ENCODE assay signal across 15 cellular contexts in genomic region chr10:4688620-4689019, GRCh38.
A peak's percentile ranks its signal among the peaks of the same experiment; 100 is the strongest.
DNase-seq lines count a peak whose midpoint lies in the region; ATAC-seq and TF ChIP-seq lines count a peak whose summit lies in the region.
"Had no signal": no experiment of that assay in that cellular context is flagged by ENCODE, and none has a peak within 500 bp of the region (broad histone marks: within the 10 kb centered on the region; RNA-seq: fewer than 3 reads in every experiment).

No MANE protein-coding gene starts in this region.

- H3K27ac ChIP-seq in heart right ventricle (peak overlapping the region in 3 of 10 donors; percentile 15 to 29 (median 17)), right atrium auricular region (no peak overlapping the region), OCI-LY3 (ENCODE audit: low read length) (no peak overlapping the region), foreskin keratinocyte (peak overlapping the region; percentile 98), upper lobe of right lung (no peak overlapping the region)
- H3K27ac ChIP-seq: cardiac muscle cell, parathyroid adenoma had no signal

- no peaks in the 10 kb centered on the region for H3K9me3 Mint-ChIP-seq in activated T-helper 2 cell treated with anti-CD3 and anti-CD28 coated beads, Interferon-gamma antibody, Interleukin-2, Interleukin-4, amounts not matched to agents 10 μg/mL and 5 μg/mL and 100 μg/mL, durations not matched to agents 14 hours and 24 hours and 36 hours
- H3K9me3 Mint-ChIP-seq: activated CD4-positive, alpha-beta memory T cell treated with anti-CD3 and anti-CD28 coated beads for 36 hours had no signal

- H3K4me3 ChIP-seq in heart right ventricle, result no peak overlapping the region
- H3K4me3 ChIP-seq in right atrium auricular region, result no peak overlapping the region
- H3K4me3 ChIP-seq in OCI-LY3 (ENCODE audit: low read length), result no peak overlapping the region
- no peak overlapping the region for H3K4me3 ChIP-seq in upper lobe of right lung
- H3K4me3 ChIP-seq: cardiac muscle cell, HAP-1 had no signal

- TF ChIP-seq CTCF in heart right ventricle (IDR thresholded peaks at IDR 0.05) (no peak), right atrium auricular region (IDR thresholded peaks at IDR 0.05) (no peak), OCI-LY3 (IDR thresholded peaks at IDR 0.05; ENCODE audit: low read depth, low read length) (no peak), foreskin keratinocyte (conservative IDR thresholded peaks at IDR 0.05) (no peak), upper lobe of right lung (IDR thresholded peaks at IDR 0.05) (no peak)

- H3K27me3 ChIP-seq in heart right ventricle (no peaks in the 10 kb centered on the region), right atrium auricular region (no peaks in the 10 kb centered on the region), OCI-LY3 (ENCODE audit: low read depth, low read length) (no peaks in the 10 kb centered on the region), foreskin keratinocyte (no peaks in the 10 kb centered on the region), upper lobe of right lung (no peaks in the 10 kb centered on the region)
- H3K27me3 ChIP-seq: cardiac muscle cell had no signal

- H3K4me1 ChIP-seq in heart right ventricle (peaks cover 0 to 37% (median 10%) of the 10 kb centered on the region in 9 donors), right atrium auricular region (peaks cover 0 to 7% of the 10 kb centered on the region in 2 donors), OCI-LY3 (ENCODE audit: low read length) (peaks cover 8% of the 10 kb centered on the region; the same call in 1 of the 2 replicates), foreskin keratinocyte (peaks cover 64% of the 10 kb centered on the region), upper lobe of right lung (no peaks in the 10 kb centered on the region)
- H3K4me1 ChIP-seq: HAP-1 had no signal

- no peak overlapping the region for H3K9ac ChIP-seq in OCI-LY3 (ENCODE audit: low read length)
- H3K9ac ChIP-seq: parathyroid adenoma had no signal

- DNase-seq in heart right ventricle, result no peak
- no peak for DNase-seq in right atrium auricular region (ENCODE audit: low spot score)
- DNase-seq in foreskin keratinocyte, result peak in 1 of 2 donors; percentile 44
- no peak for DNase-seq in upper lobe of right lung
- DNase-seq in activated gamma-delta T cell (lab: John Stamatoyannopoulos, UW), result no peak
- DNase-seq in activated T-helper 2 cell treated with anti-CD3 and anti-CD28 coated beads, Interferon-gamma antibody, Interleukin-2, Interleukin-4, amounts not matched to agents 10 μg/mL and 5 μg/mL and 100 μg/mL, durations not matched to agents 14 hours and 24 hours and 36 hours (ENCODE audit: low spot score), result no peak
- no peak for DNase-seq in NCI-H748 (lab: John Stamatoyannopoulos, UW; ENCODE audit: unreplicated experiment)
- DNase-seq: activated CD4-positive, alpha-beta memory T cell treated with anti-CD3 and anti-CD28 coated beads for 36 hours; activated naive CD4-positive, alpha-beta T cell; DMS 273 treated with DMSO at 0.1 percent for 48 hours; NCI-H187 treated with DMSO at 0.1 percent for 48 hours had no signal

- H3K36me3 Mint-ChIP-seq in activated T-helper 2 cell treated with anti-CD3 and anti-CD28 coated beads, Interferon-gamma antibody, Interleukin-2, Interleukin-4, amounts not matched to agents 10 μg/mL and 5 μg/mL and 100 μg/mL, durations not matched to agents 14 hours and 24 hours and 36 hours (ENCODE audit: low read depth), result no peaks in the 10 kb centered on the region
- H3K36me3 Mint-ChIP-seq: activated CD4-positive, alpha-beta memory T cell treated with anti-CD3 and anti-CD28 coated beads for 36 hours had no signal

- intact Hi-C loops in heart right ventricle (cut with DNase I) (no loop called here), upper lobe of right lung (cut with DNase I) (no loop called here)
- intact Hi-C loops in activated T-helper 2 cell treated with anti-CD3 and anti-CD28 coated beads, Interferon-gamma antibody, Interleukin-2, Interleukin-4, amounts not matched to agents 10 μg/mL and 5 μg/mL and 100 μg/mL, durations not matched to agents 14 hours and 24 hours and 36 hours (cut with micrococcal nuclease), result no loop called here

- no peaks in the 10 kb centered on the region for H4K20me1 ChIP-seq in OCI-LY3 (ENCODE audit: insufficient read depth, low read length)

- WGBS in heart right ventricle, 2 donors, result 54 to 68% methylated on average over 1 of the region's 1 CpG

- H2AFZ ChIP-seq in OCI-LY3 (ENCODE audit: low read depth, low read length), result no peak overlapping the region
- H2AFZ ChIP-seq: parathyroid adenoma had no signal

- no peaks in the 10 kb centered on the region for H3K79me2 ChIP-seq in OCI-LY3 (ENCODE audit: low read length)
- H3K79me2 ChIP-seq: parathyroid adenoma had no signal

- H3K4me1 Mint-ChIP-seq in activated T-helper 2 cell treated with anti-CD3 and anti-CD28 coated beads, Interferon-gamma antibody, Interleukin-2, Interleukin-4, amounts not matched to agents 10 μg/mL and 5 μg/mL and 100 μg/mL, durations not matched to agents 14 hours and 24 hours and 36 hours (ENCODE audit: low read depth), result peaks cover 15% of the 10 kb centered on the region

- H3K27me3 Mint-ChIP-seq in activated T-helper 2 cell treated with anti-CD3 and anti-CD28 coated beads, Interferon-gamma antibody, Interleukin-2, Interleukin-4, amounts not matched to agents 10 μg/mL and 5 μg/mL and 100 μg/mL, durations not matched to agents 14 hours and 24 hours and 36 hours (ENCODE audit: low read depth), result peaks cover 1% of the 10 kb centered on the region
- H3K27me3 Mint-ChIP-seq: activated CD4-positive, alpha-beta memory T cell treated with anti-CD3 and anti-CD28 coated beads for 36 hours had no signal

- H3K36me3 ChIP-seq in heart right ventricle (no peaks in the 10 kb centered on the region), right atrium auricular region (no peaks in the 10 kb centered on the region), OCI-LY3 (replicated peaks; ENCODE audit: low read depth, low read length) (no peaks in the 10 kb centered on the region), upper lobe of right lung (no peaks in the 10 kb centered on the region)
- H3K36me3 ChIP-seq: cardiac muscle cell, HAP-1 had no signal

- H3K9me3 ChIP-seq in heart right ventricle, result no peaks in the 10 kb centered on the region
- H3K9me3 ChIP-seq in right atrium auricular region, result no peaks in the 10 kb centered on the region
- H3K9me3 ChIP-seq in OCI-LY3 (ENCODE audit: insufficient read depth, low read length), result no peaks in the 10 kb centered on the region
- no peaks in the 10 kb centered on the region for H3K9me3 ChIP-seq in upper lobe of right lung
- H3K9me3 ChIP-seq: HAP-1 had no signal

- H3K4me3 Mint-ChIP-seq in activated T-helper 2 cell treated with anti-CD3 and anti-CD28 coated beads, Interferon-gamma antibody, Interleukin-2, Interleukin-4, amounts not matched to agents 10 μg/mL and 5 μg/mL and 100 μg/mL, durations not matched to agents 14 hours and 24 hours and 36 hours (ENCODE audit: low read depth), result no peak overlapping the region
- H3K4me3 Mint-ChIP-seq: activated CD4-positive, alpha-beta memory T cell treated with anti-CD3 and anti-CD28 coated beads for 36 hours had no signal

- peak overlapping the region; percentile 34; the same call in 1 of the 2 replicates for H3K4me2 ChIP-seq in OCI-LY3 (ENCODE audit: low read length)

- no peak overlapping the region for H3K27ac Mint-ChIP-seq in activated T-helper 2 cell treated with anti-CD3 and anti-CD28 coated beads, Interferon-gamma antibody, Interleukin-2, Interleukin-4, amounts not matched to agents 10 μg/mL and 5 μg/mL and 100 μg/mL, durations not matched to agents 14 hours and 24 hours and 36 hours
- H3K27ac Mint-ChIP-seq: activated CD4-positive, alpha-beta memory T cell treated with anti-CD3 and anti-CD28 coated beads for 36 hours had no signal

- ATAC-seq in heart right ventricle (peak in 5 of 8 donors; percentile 51 to 76 (median 59)), foreskin keratinocyte (no peak), upper lobe of right lung (peak; percentile 71)
